13 cellular contexts compared by ENCODE assay signal in genomic region chr10:78605800-78606350, GRCh38.
DNase-seq lines count a peak whose midpoint lies in the region; ATAC-seq, FAIRE-seq and TF ChIP-seq lines count a peak whose summit lies in the region.
"Had no signal": no experiment of that assay in that cellular context is flagged by ENCODE, and none has a peak within 500 bp of the region (broad histone marks: within the 10 kb centered on the region; RNA-seq: fewer than 3 reads in every experiment).

No MANE protein-coding gene starts in this region.

- H3K79me2 ChIP-seq in keratinocyte (ENCODE audit: control insufficient read depth, insufficient read depth, low read length) = no peaks in the 10 kb centered on the region

- H3K27ac ChIP-seq in keratinocyte (ENCODE audit: control insufficient read depth, insufficient read depth, low read length) = no peak overlapping the region
- H3K27ac ChIP-seq in naive thymus-derived CD4-positive, alpha-beta T cell (ENCODE audit: low read depth, low read length) = no peak overlapping the region

- intact Hi-C loops in Caco-2 (cut with micrococcal nuclease; ENCODE audit: unreplicated experiment) = no loop called here
- intact Hi-C loops in naive thymus-derived CD4-positive, alpha-beta T cell (cut with micrococcal nuclease) = no loop called here

- H3K36me3 ChIP-seq in Caco-2 (ENCODE audit: control insufficient read depth, insufficient read depth, low read length) (no peaks in the 10 kb centered on the region), keratinocyte (ENCODE audit: control insufficient read depth in 2 of 2, extremely low read depth in 1 of 2, insufficient read depth in 2 of 2, low read length in 2 of 2) (no peaks in the 10 kb centered on the region)
- no peaks in the 10 kb centered on the region for H3K36me3 ChIP-seq in naive thymus-derived CD4-positive, alpha-beta T cell (ENCODE audit: control insufficient read depth in 2 of 3, insufficient read depth in 3 of 3, low read length in 3 of 3)

- H3K4me1 Mint-ChIP-seq in Caco-2 (ENCODE audit: low read depth, unreplicated experiment) = no peaks in the 10 kb centered on the region
- H3K4me1 Mint-ChIP-seq in naive thymus-derived CD4-positive, alpha-beta T cell = peaks cover 0 to 2% (median 0%) of the 10 kb centered on the region in 7 donors
- H3K4me1 Mint-ChIP-seq: activated naive CD8-positive, alpha-beta T cell treated with anti-CD3 and anti-CD28 coated beads, Interleukin-2, amount 10 ng/mL, durations not matched to agents 7 days and 5 days had no signal

- dilution Hi-C loops in keratinocyte (cut with MboI; ENCODE audit: extremely low pct_ligation_motif_present, low sequenced_read_pairs) = no loop called here

- H3K4me3 Mint-ChIP-seq in Caco-2 (ENCODE audit: unreplicated experiment) = no peak overlapping the region
- H3K4me3 Mint-ChIP-seq in naive thymus-derived CD4-positive, alpha-beta T cell = no peak overlapping the region
- H3K4me3 Mint-ChIP-seq: activated naive CD8-positive, alpha-beta T cell treated with anti-CD3 and anti-CD28 coated beads, Interleukin-2, amount 10 ng/mL, durations not matched to agents 7 days and 5 days; type B pancreatic cell had no signal

- H3K4me2 ChIP-seq in keratinocyte (ENCODE audit: control insufficient read depth, extremely low read depth, insufficient read depth, low read depth, low read length) = no peak overlapping the region

- H3K9me3 Mint-ChIP-seq in Caco-2 (ENCODE audit: unreplicated experiment) = peaks cover 10% of the 10 kb centered on the region
- H3K9me3 Mint-ChIP-seq in naive thymus-derived CD4-positive, alpha-beta T cell = peaks cover 4 to 25% (median 10%) of the 10 kb centered on the region in 11 donors

- H3K9ac ChIP-seq in keratinocyte (ENCODE audit: control insufficient read depth, extremely low read depth, insufficient read depth, low read length) = no peak overlapping the region

- no peaks in the 10 kb centered on the region for H3K9me1 ChIP-seq in keratinocyte (ENCODE audit: control insufficient read depth, extremely low read depth, insufficient read depth, low read length)

- H3K4me1 ChIP-seq in Caco-2 (no peaks in the 10 kb centered on the region), keratinocyte (ENCODE audit: control insufficient read depth, extremely low read depth, insufficient read depth, low read length) (no peaks in the 10 kb centered on the region)
- H3K4me1 ChIP-seq in naive thymus-derived CD4-positive, alpha-beta T cell (ENCODE audit: control insufficient read depth in 2 of 2, insufficient read depth in 2 of 2, low read length in 2 of 2) = no peaks in the 10 kb centered on the region

- H3K4me3 ChIP-seq in Caco-2 (ENCODE audit: low read depth, low read length) (no peak overlapping the region), keratinocyte (ENCODE audit: control insufficient read depth in 2 of 3, extremely low read depth in 1 of 3, insufficient read depth in 2 of 3, low read depth in 1 of 3, low read length in 3 of 3) (no peak overlapping the region)
- H3K4me3 ChIP-seq in naive thymus-derived CD4-positive, alpha-beta T cell (ENCODE audit: low read length) = no peak overlapping the region

- POLR2A ChIA-PET in Caco-2 (lab: Charles Lee) = interaction anchor here (0.6 kb wide), 1 partner anchor 299 kb away, joined by 3 read pairs; no protein-coding TSS in a partner anchor
- POLR2A ChIA-PET in naive thymus-derived CD4-positive, alpha-beta T cell (lab: Charles Lee) = no interaction called here

- DNase-seq in Caco-2 = no peak
- DNase-seq in HS-5 (ENCODE audit: low read depth) = peak; percentile 15
- peak; percentile 4 for DNase-seq in keratinocyte (ENCODE audit: low read depth, low spot score)
- no peak for DNase-seq in NCI-H1105 treated with DMSO at 0.1 percent for 48 hours (lab: John Stamatoyannopoulos, UW)
- DNase-seq in naive thymus-derived CD4-positive, alpha-beta T cell = no peak
- DNase-seq in NCI-H1436 treated with DMSO at 0.1 percent for 48 hours (lab: John Stamatoyannopoulos, UW) = no peak
- DNase-seq: activated naive CD8-positive, alpha-beta T cell treated with anti-CD3 and anti-CD28 coated beads, Interleukin-2, amount 10 ng/mL, durations not matched to agents 7 days and 5 days; DMS79; GOT3 had no signal

- FAIRE-seq in TTC549 (lab: Jason Lieb, UNC) = peak; percentile 63
- no peak for FAIRE-seq in keratinocyte (lab: Jason Lieb, UNC)
- FAIRE-seq: islet of Langerhans had no signal

- TF ChIP-seq CTCF in Caco-2 (IDR thresholded peaks at IDR 0.05; ENCODE audit: insufficient read depth in 1 of 2, low read depth in 1 of 2, low read length in 1 of 2, severe bottlenecking in 1 of 2, unreplicated experiment in 1 of 2) (peak; percentile 6 to 16), keratinocyte (optimal IDR thresholded peaks at IDR 0.05 in 1 of 3, IDR thresholded peaks at IDR 0.05 in 1 of 3, conservative IDR thresholded peaks at IDR 0.05 in 1 of 3; ENCODE audit: extremely low read depth in 1 of 3, insufficient read depth in 2 of 3, low read length in 3 of 3) (peak in 2 of 3 experiments; percentile 25 to 46)

- H3K27me3 Mint-ChIP-seq in Caco-2 (ENCODE audit: insufficient read depth, unreplicated experiment) = no peaks in the 10 kb centered on the region
- H3K27me3 Mint-ChIP-seq in naive thymus-derived CD4-positive, alpha-beta T cell = peaks cover 0 to 15% (median 10%) of the 10 kb centered on the region in 5 donors
- H3K27me3 Mint-ChIP-seq: type B pancreatic cell had no signal

- no peak overlapping the region for H3K27ac Mint-ChIP-seq in Caco-2 (ENCODE audit: unreplicated experiment)
- no peak overlapping the region for H3K27ac Mint-ChIP-seq in naive thymus-derived CD4-positive, alpha-beta T cell
- H3K27ac Mint-ChIP-seq: activated naive CD8-positive, alpha-beta T cell treated with anti-CD3 and anti-CD28 coated beads, Interleukin-2, amount 10 ng/mL, durations not matched to agents 7 days and 5 days; type B pancreatic cell had no signal

- H3K27me3 ChIP-seq in Caco-2 (replicated peaks; ENCODE audit: control insufficient read depth, insufficient read depth, low read length) = no peaks in the 10 kb centered on the region
- no peaks in the 10 kb centered on the region for H3K27me3 ChIP-seq in keratinocyte (ENCODE audit: control insufficient read depth, extremely low read depth, insufficient read depth, low read length)
- H3K27me3 ChIP-seq in naive thymus-derived CD4-positive, alpha-beta T cell (ENCODE audit: control insufficient read depth in 2 of 2, insufficient read depth in 2 of 2, low read length in 2 of 2) = no peaks in the 10 kb centered on the region

- H4K20me1 ChIP-seq in keratinocyte (ENCODE audit: control insufficient read depth, extremely low read depth, insufficient read depth, low read length) = no peaks in the 10 kb centered on the region

- ATAC-seq in HG02610 (IDR thresholded peaks at IDR 0.05; ENCODE audit: unreplicated experiment) = no peak
- no peak for ATAC-seq in naive thymus-derived CD4-positive, alpha-beta T cell

- H2AFZ ChIP-seq in keratinocyte (ENCODE audit: control insufficient read depth, low read length) = no peak overlapping the region

- H3K9me3 ChIP-seq in Caco-2 (peaks cover 18% of the 10 kb centered on the region), keratinocyte (ENCODE audit: control insufficient read depth, low read depth, low read length) (no peaks in the 10 kb centered on the region)
- H3K9me3 ChIP-seq in naive thymus-derived CD4-positive, alpha-beta T cell (ENCODE audit: control insufficient read depth in 2 of 3, low read length in 3 of 3) = peaks cover 0 to 4% (median 0%) of the 10 kb centered on the region in 3 experiments

- no peaks in the 10 kb centered on the region for H3K36me3 Mint-ChIP-seq in Caco-2 (ENCODE audit: insufficient read depth, unreplicated experiment)
- peaks cover 0 to 8% (median 2%) of the 10 kb centered on the region in 5 donors for H3K36me3 Mint-ChIP-seq in naive thymus-derived CD4-positive, alpha-beta T cell
- H3K36me3 Mint-ChIP-seq: activated naive CD8-positive, alpha-beta T cell treated with anti-CD3 and anti-CD28 coated beads, Interleukin-2, amount 10 ng/mL, durations not matched to agents 7 days and 5 days; type B pancreatic cell had no signal

- no TSS peak for BruUV-seq in Caco-2 (replicated peaks; lab: Mats Ljungman, UMichigan)

- CTCF ChIA-PET in Caco-2 (lab: Charles Lee) = interaction anchor here (0.6 kb wide), 3 partner anchors 17 to 303 kb away, joined by 3 to 4 read pairs (median 3); no protein-coding TSS in a partner anchor
- CTCF ChIA-PET in naive thymus-derived CD4-positive, alpha-beta T cell (lab: Charles Lee) = no interaction called here

Comparison
In these comparisons a context has a peak if more than half of its experiments do, and no peak if none do; other contexts are left out.
1. DNase-seq: peak in HS-5 (single experiment) and keratinocyte (single experiment); none in Caco-2 (0 of 2), NCI-H1105 treated with DMSO at 0.1 percent for 48 hours (single experiment), naive thymus-derived CD4-positive, alpha-beta T cell (0 of 9) and NCI-H1436 treated with DMSO at 0.1 percent for 48 hours (single experiment).